Comparison of ENCODE assay signal across 9 cellular contexts in genomic region chr18:76588591-76589303, GRCh38.
DNase-seq lines count a peak whose midpoint lies in the region; ATAC-seq and TF ChIP-seq lines count a peak whose summit lies in the region.
"Had no signal": no experiment of that assay in that cellular context is flagged by ENCODE, and none has a peak within 500 bp of the region (broad histone marks: within the 10 kb centered on the region; RNA-seq: fewer than 3 reads in every experiment).

No MANE protein-coding gene starts in this region.

- no peak overlapping the region for H2BK15ac ChIP-seq in mesendoderm (replicated peaks; ENCODE audit: low read depth)

- no CpG with 5 or more reads among the region's 21 CpGs for WGBS in mesendoderm (ENCODE audit: extremely low coverage, insufficient coverage, low lambda C conversion rate)
- WGBS in tibial nerve, 2 donors: 9 to 10% methylated on average over 21 of the region's 21 CpGs

- H3K23ac ChIP-seq in mesendoderm (ENCODE audit: low read length): no peak overlapping the region

- TF ChIP-seq POLR2A in tibial nerve (IDR thresholded peaks at IDR 0.05): no peak

- peak overlapping the region; percentile 39 for H3K56ac ChIP-seq in mesendoderm (ENCODE audit: low read length)

- H2BK120ac ChIP-seq in mesendoderm (ENCODE audit: low read depth, low read length): no peak overlapping the region

- POLR2A ChIA-PET in activated CD4-positive, alpha-beta T cell treated with anti-CD3 and anti-CD28 coated beads, Interleukin-2, amount 10 ng/mL, durations not matched to agents 7 days and 5 days (lab: Charles Lee): no interaction called here

- peak overlapping the region; percentile 16 for H3K4me3 Mint-ChIP-seq in activated CD4-positive, alpha-beta T cell treated with anti-CD3 and anti-CD28 coated beads, Interleukin-2, amount 10 ng/mL, durations not matched to agents 7 days and 5 days
- no peak overlapping the region for H3K4me3 Mint-ChIP-seq in activated CD4-positive, alpha-beta T cell treated with anti-CD3 and anti-CD28 coated beads, Interleukin-2, amount 10 ng/mL, durations not matched to agents 24 days and 14 days
- peak overlapping the region; percentile 19 for H3K4me3 Mint-ChIP-seq in central memory CD8-positive, alpha-beta T cell
- peak overlapping the region in 1 of 2 donors; percentile 36 for H3K4me3 Mint-ChIP-seq in effector memory CD8-positive, alpha-beta T cell

- ATAC-seq in central memory CD8-positive, alpha-beta T cell (replicated peaks; ENCODE audit: extremely low read depth, poor library complexity, severe bottlenecking): no peak
- no peak for ATAC-seq in GM19035 (IDR thresholded peaks at IDR 0.05; ENCODE audit: unreplicated experiment)
- ATAC-seq in effector memory CD8-positive, alpha-beta T cell (replicated peaks): no peak
- ATAC-seq: foreskin keratinocyte had no signal

- H2AK5ac ChIP-seq in mesendoderm (ENCODE audit: low read length): no peak overlapping the region

- no peak overlapping the region for H3K27ac ChIP-seq in mesendoderm (ENCODE audit: low read depth, low read length)
- H3K27ac ChIP-seq in tibial nerve: peak overlapping the region in 1 of 4 donors; percentile 54
- H3K27ac ChIP-seq: foreskin keratinocyte had no signal

- no peaks in the 10 kb centered on the region for H3K27me3 ChIP-seq in mesendoderm (ENCODE audit: insufficient read depth, low read length, poor library complexity)
- H3K27me3 ChIP-seq in tibial nerve: no peaks in the 10 kb centered on the region

- DNase-seq in activated CD4-positive, alpha-beta T cell treated with anti-CD3 and anti-CD28 coated beads, Interleukin-2, amount 10 ng/mL, durations not matched to agents 7 days and 5 days: no peak
- DNase-seq in activated CD4-positive, alpha-beta T cell treated with anti-CD3 and anti-CD28 coated beads, Interleukin-2, amount 10 ng/mL, durations not matched to agents 24 days and 14 days: no peak
- DNase-seq in central memory CD8-positive, alpha-beta T cell (ENCODE audit: low spot score in 2 of 2): no peak
- DNase-seq in mesendoderm (no peak), tibial nerve (ENCODE audit: low spot score in 2 of 2) (peak in 1 of 2 donors; percentile 12), activated gamma-delta T cell (lab: John Stamatoyannopoulos, UW) (no peak)
- DNase-seq in effector memory CD8-positive, alpha-beta T cell: no peak
- DNase-seq: foreskin keratinocyte had no signal

- H3K27me3 Mint-ChIP-seq in activated CD4-positive, alpha-beta T cell treated with anti-CD3 and anti-CD28 coated beads, Interleukin-2, amount 10 ng/mL, durations not matched to agents 7 days and 5 days: peaks cover 28% of the 10 kb centered on the region
- peaks cover 21% of the 10 kb centered on the region for H3K27me3 Mint-ChIP-seq in activated CD4-positive, alpha-beta T cell treated with anti-CD3 and anti-CD28 coated beads, Interleukin-2, amount 10 ng/mL, durations not matched to agents 24 days and 14 days
- peaks cover 56% of the 10 kb centered on the region for H3K27me3 Mint-ChIP-seq in central memory CD8-positive, alpha-beta T cell
- peaks cover 28 to 56% of the 10 kb centered on the region in 2 donors for H3K27me3 Mint-ChIP-seq in effector memory CD8-positive, alpha-beta T cell

- H3K4me3 ChIP-seq in mesendoderm (ENCODE audit: low read length) (no peak overlapping the region), tibial nerve (peak overlapping the region in 3 of 4 donors; percentile 20 to 46 (median 40))

- H3K9ac ChIP-seq in mesendoderm (ENCODE audit: low read length): peak overlapping the region; percentile 7

- H3K4me2 ChIP-seq in mesendoderm (ENCODE audit: low read length): peak overlapping the region; percentile 10

- no peak overlapping the region for H4K8ac ChIP-seq in mesendoderm (ENCODE audit: low read depth, low read length)

- no peaks in the 10 kb centered on the region for H3K4me1 ChIP-seq in mesendoderm (ENCODE audit: control insufficient read depth, low read depth, low read length)
- peaks cover 0 to 19% (median 3%) of the 10 kb centered on the region in 4 donors for H3K4me1 ChIP-seq in tibial nerve

- no peaks in the 10 kb centered on the region for H3K79me2 ChIP-seq in mesendoderm (ENCODE audit: control insufficient read depth, insufficient read depth, low read length)

- H4K5ac ChIP-seq in mesendoderm (ENCODE audit: low read length): no peak overlapping the region

- no peak overlapping the region for H3K18ac ChIP-seq in mesendoderm (ENCODE audit: low read length)

- no peaks in the 10 kb centered on the region for H3K36me3 Mint-ChIP-seq in activated CD4-positive, alpha-beta T cell treated with anti-CD3 and anti-CD28 coated beads, Interleukin-2, amount 10 ng/mL, durations not matched to agents 7 days and 5 days (ENCODE audit: low read depth)
- no peaks in the 10 kb centered on the region for H3K36me3 Mint-ChIP-seq in activated CD4-positive, alpha-beta T cell treated with anti-CD3 and anti-CD28 coated beads, Interleukin-2, amount 10 ng/mL, durations not matched to agents 24 days and 14 days (ENCODE audit: low read depth)
- H3K36me3 Mint-ChIP-seq in central memory CD8-positive, alpha-beta T cell (ENCODE audit: insufficient read depth): no peaks in the 10 kb centered on the region
- H3K36me3 Mint-ChIP-seq in effector memory CD8-positive, alpha-beta T cell (ENCODE audit: insufficient read depth): peaks cover 3% of the 10 kb centered on the region

- no peak overlapping the region for H3K27ac Mint-ChIP-seq in activated CD4-positive, alpha-beta T cell treated with anti-CD3 and anti-CD28 coated beads, Interleukin-2, amount 10 ng/mL, durations not matched to agents 7 days and 5 days
- no peak overlapping the region for H3K27ac Mint-ChIP-seq in activated CD4-positive, alpha-beta T cell treated with anti-CD3 and anti-CD28 coated beads, Interleukin-2, amount 10 ng/mL, durations not matched to agents 24 days and 14 days
- no peak overlapping the region for H3K27ac Mint-ChIP-seq in central memory CD8-positive, alpha-beta T cell (ENCODE audit: low read depth)
- no peak overlapping the region for H3K27ac Mint-ChIP-seq in effector memory CD8-positive, alpha-beta T cell

- H3K36me3 ChIP-seq in mesendoderm (ENCODE audit: control insufficient read depth, insufficient read depth, low read length): no peaks in the 10 kb centered on the region
- no peaks in the 10 kb centered on the region for H3K36me3 ChIP-seq in tibial nerve

- no peak overlapping the region for H3K4ac ChIP-seq in mesendoderm (ENCODE audit: low read depth, low read length)

- no peaks in the 10 kb centered on the region for H3K9me3 ChIP-seq in tibial nerve

- H3K9me3 Mint-ChIP-seq in activated CD4-positive, alpha-beta T cell treated with anti-CD3 and anti-CD28 coated beads, Interleukin-2, amount 10 ng/mL, durations not matched to agents 7 days and 5 days: no peaks in the 10 kb centered on the region
- H3K9me3 Mint-ChIP-seq in activated CD4-positive, alpha-beta T cell treated with anti-CD3 and anti-CD28 coated beads, Interleukin-2, amount 10 ng/mL, durations not matched to agents 24 days and 14 days: no peaks in the 10 kb centered on the region
- H3K9me3 Mint-ChIP-seq in central memory CD8-positive, alpha-beta T cell: peaks cover 5% of the 10 kb centered on the region
- H3K9me3 Mint-ChIP-seq in effector memory CD8-positive, alpha-beta T cell: no peaks in the 10 kb centered on the region

- no peak for TF ChIP-seq CTCF in tibial nerve (IDR thresholded peaks at IDR 0.05)

- CTCF ChIA-PET in activated CD4-positive, alpha-beta T cell treated with anti-CD3 and anti-CD28 coated beads, Interleukin-2, amount 10 ng/mL, durations not matched to agents 7 days and 5 days (lab: Charles Lee): no interaction called here

- H3K79me1 ChIP-seq in mesendoderm (ENCODE audit: low read length): no peaks in the 10 kb centered on the region

- TF ChIP-seq EP300 in tibial nerve (IDR thresholded peaks at IDR 0.05): no peak

- H2BK5ac ChIP-seq in mesendoderm (ENCODE audit: low read length): no peak overlapping the region

- intact Hi-C loops in activated CD4-positive, alpha-beta T cell treated with anti-CD3 and anti-CD28 coated beads, Interleukin-2, amount 10 ng/mL, durations not matched to agents 24 days and 14 days (cut with micrococcal nuclease): no loop called here

- peaks cover 10% of the 10 kb centered on the region for H3K4me1 Mint-ChIP-seq in activated CD4-positive, alpha-beta T cell treated with anti-CD3 and anti-CD28 coated beads, Interleukin-2, amount 10 ng/mL, durations not matched to agents 7 days and 5 days
- no peaks in the 10 kb centered on the region for H3K4me1 Mint-ChIP-seq in activated CD4-positive, alpha-beta T cell treated with anti-CD3 and anti-CD28 coated beads, Interleukin-2, amount 10 ng/mL, durations not matched to agents 24 days and 14 days
- peaks cover 7% of the 10 kb centered on the region for H3K4me1 Mint-ChIP-seq in central memory CD8-positive, alpha-beta T cell
- peaks cover 0 to 5% of the 10 kb centered on the region in 2 donors for H3K4me1 Mint-ChIP-seq in effector memory CD8-positive, alpha-beta T cell (ENCODE audit: low read depth in 2 of 2)
